In the genomic region with DNA sequence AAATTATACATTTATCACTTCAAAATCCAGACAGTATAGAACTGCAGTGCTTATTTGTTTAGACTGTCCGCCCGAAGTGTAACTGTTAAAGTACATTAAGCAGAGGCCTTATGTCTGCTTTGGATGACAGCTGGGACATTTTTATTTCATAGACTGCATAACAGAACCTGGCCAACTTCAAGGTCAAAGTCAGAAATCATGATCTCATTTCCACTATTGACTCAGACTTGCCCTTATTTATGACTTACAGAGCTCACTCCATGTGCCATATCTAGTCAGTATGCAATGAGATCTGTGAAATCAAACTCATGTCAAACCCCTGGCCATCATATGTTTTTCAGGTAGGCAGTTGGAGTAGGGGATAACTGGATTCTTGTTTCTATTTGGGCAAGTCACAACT, we compare ENCODE assay signal across 22 cellular contexts.
DNase-seq lines count a peak whose midpoint lies in the region; ATAC-seq, FAIRE-seq and TF ChIP-seq lines count a peak whose summit lies in the region.
"Had no signal": no experiment of that assay in that cellular context is flagged by ENCODE, and none has a peak within 500 bp of the region (broad histone marks: within the 10 kb centered on the region; RNA-seq: fewer than 3 reads in every experiment).

No MANE protein-coding gene starts in this region.

- TF ChIP-seq CTCF in body of pancreas (IDR thresholded peaks at IDR 0.05), result no peak
- no peak for TF ChIP-seq CTCF in WERI-Rb-1 (IDR thresholded peaks at IDR 0.05; ENCODE audit: low read depth, low read length)

- TF ChIP-seq POLR2A in body of pancreas (IDR thresholded peaks at IDR 0.05), result no peak

- H3K4me3 ChIP-seq in body of pancreas, result no peak overlapping the region
- H3K4me3 ChIP-seq in right cardiac atrium (ENCODE audit: low read length), result no peak overlapping the region
- no peak overlapping the region for H3K4me3 ChIP-seq in small intestine (ENCODE audit: low read depth in 1 of 2, low read length in 2 of 2)
- H3K4me3 ChIP-seq in WERI-Rb-1 (ENCODE audit: low read depth, low read length), result no peak overlapping the region
- H3K4me3 ChIP-seq: GM23338 had no signal

- H3K9me3 ChIP-seq in body of pancreas, result no peaks in the 10 kb centered on the region
- H3K9me3 ChIP-seq in right cardiac atrium (ENCODE audit: control insufficient read depth, low read length), result no peaks in the 10 kb centered on the region
- no peaks in the 10 kb centered on the region for H3K9me3 ChIP-seq in small intestine (ENCODE audit: control insufficient read depth, low read depth)
- H3K9me3 ChIP-seq in WERI-Rb-1 (ENCODE audit: severe bottlenecking), result no peaks in the 10 kb centered on the region

- WGBS in body of pancreas, 2 donors, result 15 to 20% methylated on average over 2 of the region's 2 CpGs
- WGBS in right cardiac atrium, result 52% methylated on average over 2 of the region's 2 CpGs
- 55 to 72% (median 70%) methylated on average over 2 of the region's 2 CpGs for WGBS in small intestine, 3 donors

- H3K27ac ChIP-seq in body of pancreas, result peak overlapping the region in 3 of 4 donors; percentile 47 to 83 (median 68)
- H3K27ac ChIP-seq in right cardiac atrium (ENCODE audit: low read length), result no peak overlapping the region
- H3K27ac ChIP-seq in small intestine (ENCODE audit: low read depth in 1 of 2, low read length in 1 of 2), result no peak overlapping the region
- H3K27ac ChIP-seq in WERI-Rb-1, result no peak overlapping the region
- H3K27ac ChIP-seq: 22Rv1, C4-2B had no signal

- no peak for FAIRE-seq in small intestine (lab: Jason Lieb, UNC)
- FAIRE-seq: HTR-8/SVneo had no signal

- ATAC-seq in body of pancreas (peak; percentile 91), right cardiac atrium (peak; percentile 45 to 53)
- ATAC-seq: GM23338, PC-3 had no signal

- intact Hi-C loops in body of pancreas (cut with DNase I), result no loop called here
- intact Hi-C loops in right cardiac atrium (cut with DNase I), result no loop called here

- H3K36me3 ChIP-seq in body of pancreas (replicated peaks in 1 of 2; ENCODE audit: insufficient read depth in 1 of 2, low read depth in 2 of 2), result no peaks in the 10 kb centered on the region
- H3K36me3 ChIP-seq in small intestine (ENCODE audit: control insufficient read depth in 2 of 2, insufficient read depth in 2 of 2, low read length in 2 of 2), result no peaks in the 10 kb centered on the region
- H3K36me3 ChIP-seq in WERI-Rb-1, result no peaks in the 10 kb centered on the region

- H3K27me3 ChIP-seq in body of pancreas (no peaks in the 10 kb centered on the region), right cardiac atrium (ENCODE audit: control insufficient read depth, insufficient read depth) (no peaks in the 10 kb centered on the region), small intestine (ENCODE audit: control insufficient read depth in 2 of 2, insufficient read depth in 2 of 2, low read length in 2 of 2) (no peaks in the 10 kb centered on the region), WERI-Rb-1 (ENCODE audit: insufficient read depth, low read depth, severe bottlenecking) (no peaks in the 10 kb centered on the region)

- DNase-seq in DMS 273 (lab: John Stamatoyannopoulos, UW; ENCODE audit: unreplicated experiment), result peak; percentile 11
- DNase-seq in DMS 273 treated with DMSO at 0.1 percent for 48 hours (lab: John Stamatoyannopoulos, UW), result no peak
- DNase-seq in body of pancreas, result peak in 1 of 4 donors; percentile 33
- no peak for DNase-seq in right cardiac atrium
- DNase-seq in small intestine, result peak; percentile 10
- DNase-seq in DMS79 (lab: John Stamatoyannopoulos, UW), result no peak
- DNase-seq in dedifferentiated amniotic fluid mesenchymal stem cell (ENCODE audit: extremely low spot score), result no peak
- DNase-seq in WERI-Rb-1, result no peak
- DNase-seq: AML-193, GF-D8, HCEC 1CT, IMR-90, NCI-H1417 treated with DMSO at 0.1 percent for 48 hours, NCI-H2029, NCI-H510A, NCI-H82, PC-3, RPMI8226 had no signal

- peaks cover 24% of the 10 kb centered on the region for H3K4me1 ChIP-seq in body of pancreas
- H3K4me1 ChIP-seq in right cardiac atrium (ENCODE audit: control insufficient read depth, insufficient read depth, low read length), result no peaks in the 10 kb centered on the region
- no peaks in the 10 kb centered on the region for H3K4me1 ChIP-seq in small intestine (ENCODE audit: control insufficient read depth in 2 of 2, insufficient read depth in 1 of 2, low read depth in 1 of 2, low read length in 1 of 2)

Comparison
In these comparisons a context has a peak if more than half of its experiments do, and no peak if none do; other contexts are left out.
1. DNase-seq: peak in DMS 273 (single experiment) and small intestine (single experiment); none in DMS 273 treated with DMSO at 0.1 percent for 48 hours (single experiment), right cardiac atrium (0 of 3), DMS79 (single experiment), dedifferentiated amniotic fluid mesenchymal stem cell (single experiment) and WERI-Rb-1 (single experiment).
2. H3K27ac ChIP-seq: peak in body of pancreas (3 of 4); none in right cardiac atrium (single experiment), small intestine (0 of 2) and WERI-Rb-1 (single experiment).